In the genomic region with DNA sequence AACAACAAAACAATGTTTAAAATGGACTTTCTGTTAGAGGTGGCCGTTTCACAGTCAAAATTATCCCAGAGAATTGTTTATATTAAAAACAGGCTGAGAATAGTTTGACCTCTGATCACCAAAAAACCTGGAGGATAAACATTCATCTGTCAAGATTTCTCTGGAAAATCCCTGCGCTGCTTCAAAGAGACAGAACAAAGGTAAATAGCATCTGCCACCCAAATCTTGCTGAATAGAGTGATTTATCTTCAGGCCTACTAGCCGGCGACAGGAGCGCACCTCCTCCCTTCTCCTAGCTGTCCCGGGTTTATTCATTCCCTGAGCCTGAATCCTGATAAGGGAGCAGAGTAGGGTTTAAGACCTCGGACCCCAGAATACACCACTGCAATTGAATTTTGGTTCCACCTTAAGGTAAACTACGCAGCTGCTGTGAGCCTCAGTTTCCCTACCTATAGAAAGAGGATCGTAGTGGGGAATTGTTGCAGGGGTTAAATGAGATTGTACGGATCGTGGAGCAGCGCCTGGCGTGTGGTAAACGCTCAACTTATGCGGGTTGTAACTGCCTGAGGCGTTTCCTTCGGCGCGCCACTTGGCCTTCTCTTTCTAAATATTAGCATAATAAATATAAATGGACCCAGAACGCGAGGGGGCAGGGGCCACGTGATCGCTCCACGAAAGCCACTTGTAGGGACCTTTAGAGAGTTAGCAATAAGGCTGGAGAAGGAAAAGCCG, we compare ENCODE assay signal across 8 cellular contexts. TPM values are rescaled to one million over a fixed set of nuclear protein-coding genes. Genes with fewer than 3 reads are reported as not detected.
A peak's percentile ranks its signal among the peaks of the same experiment; 100 is the strongest.
DNase-seq lines count a peak whose midpoint lies in the region; ATAC-seq and TF ChIP-seq lines count a peak whose summit lies in the region.

No MANE protein-coding gene starts in this region.

- H3K27ac ChIP-seq in C4-2B (peak overlapping the region; percentile 90), RWPE1 (peak overlapping the region; percentile 96), lower lobe of right lung (peak overlapping the region; percentile 100), thyroid gland (peak overlapping the region; percentile 87 to 99 (median 98))

- peak overlapping the region; percentile 82 to 92 (median 88) for H3K4me3 Mint-ChIP-seq in IgD-negative memory B cell

- peak overlapping the region; percentile 23 to 88 (median 77) for H3K27ac Mint-ChIP-seq in IgD-negative memory B cell

- H3K36me3 Mint-ChIP-seq in IgD-negative memory B cell = no peaks in the 10 kb centered on the region

- H3K36me3 ChIP-seq in lower lobe of right lung (no peaks in the 10 kb centered on the region), thyroid gland (no peaks in the 10 kb centered on the region)

- no peaks in the 10 kb centered on the region for H3K9me3 Mint-ChIP-seq in IgD-negative memory B cell

- 10 to 20% methylated on average over 19 to 25 of the region's 25 CpGs for WGBS in thyroid gland, 2 donors

- DNase-seq in RWPE1 (ENCODE audit: low spot score) = peak; percentile 26
- DNase-seq in dermis microvascular lymphatic vessel endothelial cell (ENCODE audit: low read depth in 2 of 2) = peak; percentile 16 to 73
- peak; percentile 91 for DNase-seq in lower lobe of right lung
- peak in 1 of 2 donors; percentile 62 for DNase-seq in thyroid gland
- DNase-seq in cortex of kidney (lab: John Stamatoyannopoulos, UW) = no peak

- H3K4me1 Mint-ChIP-seq in IgD-negative memory B cell = peaks cover 14 to 25% (median 22%) of the 10 kb centered on the region in 3 donors

- ATAC-seq in GM19035 (IDR thresholded peaks at IDR 0.05; ENCODE audit: unreplicated experiment) = peak; percentile 21
- peak in 1 of 2 donors; percentile 45 for ATAC-seq in lower lobe of right lung

- H3K27me3 ChIP-seq in lower lobe of right lung (ENCODE audit: low read depth) (no peaks in the 10 kb centered on the region), thyroid gland (no peaks in the 10 kb centered on the region)

- intact Hi-C loops in lower lobe of right lung (cut with DNase I) = no loop called here
- intact Hi-C loops in thyroid gland (cut with DNase I) = no loop called here

- CTCF ChIA-PET in RWPE1 (lab: Yijun Ruan, JAX) = interaction anchor here (0.8 kb wide), 1 partner anchor 36 kb away, joined by 3 read pairs; no protein-coding TSS in a partner anchor

- H3K27me3 Mint-ChIP-seq in IgD-negative memory B cell = peaks cover 2% of the 10 kb centered on the region

- peak overlapping the region; percentile 86 for H3K4me3 ChIP-seq in lower lobe of right lung
- peak overlapping the region in 2 of 3 donors; percentile 17 to 71 for H3K4me3 ChIP-seq in thyroid gland (replicated peaks in 1 of 3)

- TF ChIP-seq CTCF in C4-2B (conservative IDR thresholded peaks at IDR 0.05) (no peak; the same call in 1 of the 2 replicates), RWPE1 (conservative IDR thresholded peaks at IDR 0.05; ENCODE audit: low read depth) (no peak), lower lobe of right lung (IDR thresholded peaks at IDR 0.05) (no peak), thyroid gland (IDR thresholded peaks at IDR 0.05) (no peak)

- H3K4me1 ChIP-seq in lower lobe of right lung = peaks cover 54% of the 10 kb centered on the region
- peaks cover 55 to 68% of the 10 kb centered on the region in 2 donors for H3K4me1 ChIP-seq in thyroid gland

- H3K9me3 ChIP-seq in lower lobe of right lung (no peaks in the 10 kb centered on the region), thyroid gland (no peaks in the 10 kb centered on the region)

- no peak for TF ChIP-seq POLR2A in thyroid gland (IDR thresholded peaks at IDR 0.05)

- POLR2A ChIA-PET in RWPE1 (lab: Yijun Ruan, JAX; ENCODE audit: low non-redundant PET) = no interaction called here

RNA-seq across cellular contexts. Expression of gene ST7, which starts 0.5 kb away (rescaled TPM):
- 4.4 TPM for polyA plus RNA-seq in IgD-negative memory B cell
- total RNA-seq in dermis microvascular lymphatic vessel endothelial cell = 12.5 and 13.5 TPM in 2 replicates
- 51.1 TPM for total RNA-seq in lower lobe of right lung
- total RNA-seq in thyroid gland = 10 to 100 TPM; 62.8 to 75.1 (median 66.7) TPM
